In the genomic region with DNA sequence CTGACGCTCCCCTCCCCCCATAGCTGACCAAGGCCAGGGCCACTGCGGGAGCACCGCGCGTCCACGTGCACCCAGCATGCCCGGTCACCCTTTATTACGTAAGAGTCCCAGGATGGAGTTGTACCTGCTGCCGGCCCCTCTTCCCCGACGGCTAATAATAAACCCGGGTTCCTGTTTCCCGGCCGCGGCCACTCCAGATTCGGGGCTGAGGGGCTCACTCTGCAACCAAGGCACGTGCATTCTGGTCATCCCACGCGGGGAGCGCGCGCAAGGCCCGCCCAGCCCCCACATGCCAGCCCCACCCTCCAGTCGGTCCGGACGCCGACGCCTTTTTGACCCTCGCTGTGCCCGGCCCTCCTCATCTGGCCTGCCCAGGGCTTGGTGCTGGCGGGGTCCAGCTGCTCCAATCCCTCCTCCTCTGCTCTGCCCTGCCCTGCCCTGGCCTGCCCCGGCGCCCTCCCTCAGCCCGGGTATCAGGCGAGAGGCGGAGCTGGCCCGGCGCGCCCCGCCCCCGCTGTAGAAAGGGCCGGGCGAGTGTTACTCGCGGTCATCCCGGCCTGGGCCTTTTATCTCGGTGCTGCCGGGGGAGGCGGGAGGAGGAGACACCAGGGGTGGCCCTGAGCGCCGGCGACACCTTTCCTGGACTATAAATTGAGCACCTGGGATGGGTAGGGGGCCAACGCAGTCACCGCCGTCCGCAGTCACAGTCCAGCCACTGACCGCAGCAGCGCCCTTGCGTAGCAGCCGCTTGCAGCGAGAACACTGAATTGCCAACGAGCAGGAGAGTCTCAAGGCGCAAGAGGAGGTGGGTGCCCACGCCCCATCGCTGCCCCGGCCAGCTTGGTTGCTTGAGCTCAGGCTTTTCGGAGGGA, we compare ENCODE assay signal across 8 cellular contexts. TPM values are rescaled to one million over a fixed set of nuclear protein-coding genes. Genes with fewer than 3 reads are reported as not detected.
DNase-seq lines count a peak whose midpoint lies in the region; ATAC-seq and TF ChIP-seq lines count a peak whose summit lies in the region.

No MANE protein-coding gene starts in this region.

- H3K4me3 ChIP-seq in body of pancreas, result peak overlapping the region; percentile 40 to 51
- peak overlapping the region; percentile 78 for H3K4me3 ChIP-seq in iPS-11a (ENCODE audit: low read depth, low read length)
- H3K4me3 ChIP-seq in sigmoid colon, result peak overlapping the region; percentile 54 to 78 (median 68)

- H3K36me3 ChIP-seq in body of pancreas (replicated peaks in 1 of 2; ENCODE audit: insufficient read depth in 1 of 2, low read depth in 2 of 2) (no peaks in the 10 kb centered on the region), sigmoid colon (no peaks in the 10 kb centered on the region)

- intact Hi-C loops in body of pancreas (cut with DNase I), result no loop called here
- intact Hi-C loops in sigmoid colon (cut with DNase I), result loop anchor here (2.0 to 10.0 kb wide), 6 partner anchors 123 to 1353 kb away; no protein-coding TSS in a partner anchor

- TF ChIP-seq CTCF in body of pancreas (IDR thresholded peaks at IDR 0.05), result no peak
- no peak for TF ChIP-seq CTCF in sigmoid colon (IDR thresholded peaks at IDR 0.05)

- H3K27ac ChIP-seq in body of pancreas, result peak overlapping the region; percentile 86 to 94 (median 90)
- peak overlapping the region; percentile 90 to 95 (median 93) for H3K27ac ChIP-seq in sigmoid colon

- no peaks in the 10 kb centered on the region for H3K27me3 ChIP-seq in body of pancreas
- H3K27me3 ChIP-seq in sigmoid colon, result no peaks in the 10 kb centered on the region

- no peaks in the 10 kb centered on the region for H3K9me3 ChIP-seq in body of pancreas
- no peaks in the 10 kb centered on the region for H3K9me3 ChIP-seq in sigmoid colon

- DNase-seq in activated CD4-positive, alpha-beta T cell treated with anti-CD3 and anti-CD28 coated beads for 24 hours (ENCODE audit: low read depth in 2 of 2), result peak; percentile 36 to 50
- no peak for DNase-seq in activated CD4-positive, alpha-beta T cell treated with anti-CD3 and anti-CD28 coated beads for 1 hour
- peak; percentile 70 for DNase-seq in NCI-H2029 (lab: John Stamatoyannopoulos, UW)
- DNase-seq in T-helper 22 cell (ENCODE audit: low read depth), result peak; percentile 34
- peak; percentile 88 to 92 (median 92) for DNase-seq in body of pancreas
- DNase-seq in sigmoid colon, result peak; percentile 92

- TF ChIP-seq POLR2A in body of pancreas (IDR thresholded peaks at IDR 0.05), result peak; percentile 87 to 97 (median 97)
- TF ChIP-seq POLR2A in sigmoid colon (IDR thresholded peaks at IDR 0.05), result peak; percentile 75 to 85

- TF ChIP-seq EP300 in sigmoid colon (IDR thresholded peaks at IDR 0.05), result peak in 1 of 4 donors; percentile 42

- WGBS in body of pancreas, 2 donors, result 0% methylated on average over 36 of the region's 67 CpGs; no CpG with 5 or more reads in 1 of the 2 donors
- WGBS in sigmoid colon, 2 donors, result 0 to 1% methylated on average over 67 of the region's 67 CpGs

- H3K4me1 ChIP-seq in body of pancreas, result peaks cover 25% of the 10 kb centered on the region
- H3K4me1 ChIP-seq in sigmoid colon, result peaks cover 0 to 24% (median 17%) of the 10 kb centered on the region in 4 donors

- ATAC-seq in HG02885 (IDR thresholded peaks at IDR 0.05; ENCODE audit: poor library complexity, unreplicated experiment), result peak; percentile 77
- ATAC-seq in body of pancreas, result peak; percentile 79

RNA-seq across cellular contexts. Expression of a gene that starts 2.6 kb away (rescaled TPM):
- total RNA-seq in body of pancreas (10 to 100 TPM; 42.8 to 53.2 TPM), sigmoid colon (100 to 1,000 TPM in 1 of 4 donors, 10 to 100 TPM in 3; 51.8 to 130 (median 75.8) TPM)
- polyA plus RNA-seq in sigmoid colon, result 10 to 100 TPM; 19.2 to 66.0 (median 40.8) TPM
